In genomic region chr6:72784581-72784980, GRCh38 we compare ENCODE assay signal across 19 cellular contexts.
DNase-seq lines count a peak whose midpoint lies in the region; ATAC-seq, FAIRE-seq and TF ChIP-seq lines count a peak whose summit lies in the region.
"Had no signal": no experiment of that assay in that cellular context is flagged by ENCODE, and none has a peak within 500 bp of the region (broad histone marks: within the 10 kb centered on the region; RNA-seq: fewer than 3 reads in every experiment).

No MANE protein-coding gene starts in this region.

- no peak for TF ChIP-seq CTCF in mucosa of descending colon (IDR thresholded peaks at IDR 0.05)

- peak; percentile 81 for FAIRE-seq in H54 (lab: Jason Lieb, UNC)
- FAIRE-seq: D721Med had no signal

- H3K4me3 ChIP-seq in ACC112 (ENCODE audit: low read depth, low read length): no peak overlapping the region
- no peak overlapping the region for H3K4me3 ChIP-seq in mucosa of descending colon
- H3K4me3 ChIP-seq: esophagus muscularis mucosa, lower lobe of right lung had no signal

- intact Hi-C loops in mucosa of descending colon (cut with DNase I, micrococcal nuclease): no loop called here

- H3K79me2 ChIP-seq in ACC112 (ENCODE audit: control insufficient read depth, insufficient read depth, low read length, unreplicated experiment): no peaks in the 10 kb centered on the region

- TF ChIP-seq POLR2A in H54 (IDR thresholded peaks at IDR 0.05; ENCODE audit: low read depth, low read length): no peak

- peak overlapping the region; percentile 15; the same call in 1 of the 2 replicates for H3K27ac ChIP-seq in ACC112 (ENCODE audit: low read depth, low read length)
- H3K27ac ChIP-seq: lower lobe of right lung had no signal

- no peaks in the 10 kb centered on the region for H3K36me3 ChIP-seq in ACC112 (ENCODE audit: insufficient read depth, low read length)
- no peaks in the 10 kb centered on the region for H3K36me3 ChIP-seq in mucosa of descending colon (ENCODE audit: low read depth)
- H3K36me3 ChIP-seq: esophagus muscularis mucosa, lower lobe of right lung had no signal

- H3K27me3 ChIP-seq in ACC112 (ENCODE audit: insufficient read depth, low read length): no peaks in the 10 kb centered on the region
- H3K27me3 ChIP-seq: esophagus muscularis mucosa had no signal

- H2AFZ ChIP-seq in ACC112 (ENCODE audit: low read length, unreplicated experiment): no peak overlapping the region

- no peak for DNase-seq in H54 (ENCODE audit: insufficient read length, low spot score)
- DNase-seq in amniotic epithelial cell (ENCODE audit: low read depth): peak; percentile 70
- DNase-seq in glomerular visceral epithelial cell (ENCODE audit: extremely low spot score): peak; percentile 40
- no peak for DNase-seq in mucosa of descending colon
- no peak for DNase-seq in epidermal melanocyte (ENCODE audit: insufficient read length, low spot score)
- DNase-seq: activated CD4-positive, alpha-beta T cell treated with anti-CD3 and anti-CD28 coated beads, Interleukin-2, amount 50 U/mL, for 1 hour; activated T-cell treated with anti-CD3 and anti-CD28 coated beads, Interleukin-2, amount 50 U/mL, for 24 hours; dermis blood vessel endothelial cell; H7; lower lobe of right lung; NCI-H2107; NCI-H82; retina; Right ventricle myocardium superior had no signal

- H3K9me3 ChIP-seq in mucosa of descending colon: no peaks in the 10 kb centered on the region
- H3K9me3 ChIP-seq: esophagus muscularis mucosa, lower lobe of right lung had no signal

- peaks cover 42% of the 10 kb centered on the region for H3K4me1 ChIP-seq in ACC112 (ENCODE audit: control insufficient read depth, insufficient read depth, low read length, unreplicated experiment)
- H3K4me1 ChIP-seq in mucosa of descending colon (ENCODE audit: low read depth): no peaks in the 10 kb centered on the region

- ATAC-seq in mucosa of descending colon (no peak), GM19035 (IDR thresholded peaks at IDR 0.05; ENCODE audit: unreplicated experiment) (no peak), GM19395 (IDR thresholded peaks at IDR 0.05; ENCODE audit: unreplicated experiment) (no peak)
- ATAC-seq: lower lobe of right lung had no signal

Comparison
In these comparisons a context has a peak if more than half of its experiments do, and no peak if none do; other contexts are left out.
1. DNase-seq: peak in amniotic epithelial cell (single experiment) and glomerular visceral epithelial cell (single experiment); none in H54 (single experiment), mucosa of descending colon (0 of 3) and epidermal melanocyte (single experiment).